In the genomic region with DNA sequence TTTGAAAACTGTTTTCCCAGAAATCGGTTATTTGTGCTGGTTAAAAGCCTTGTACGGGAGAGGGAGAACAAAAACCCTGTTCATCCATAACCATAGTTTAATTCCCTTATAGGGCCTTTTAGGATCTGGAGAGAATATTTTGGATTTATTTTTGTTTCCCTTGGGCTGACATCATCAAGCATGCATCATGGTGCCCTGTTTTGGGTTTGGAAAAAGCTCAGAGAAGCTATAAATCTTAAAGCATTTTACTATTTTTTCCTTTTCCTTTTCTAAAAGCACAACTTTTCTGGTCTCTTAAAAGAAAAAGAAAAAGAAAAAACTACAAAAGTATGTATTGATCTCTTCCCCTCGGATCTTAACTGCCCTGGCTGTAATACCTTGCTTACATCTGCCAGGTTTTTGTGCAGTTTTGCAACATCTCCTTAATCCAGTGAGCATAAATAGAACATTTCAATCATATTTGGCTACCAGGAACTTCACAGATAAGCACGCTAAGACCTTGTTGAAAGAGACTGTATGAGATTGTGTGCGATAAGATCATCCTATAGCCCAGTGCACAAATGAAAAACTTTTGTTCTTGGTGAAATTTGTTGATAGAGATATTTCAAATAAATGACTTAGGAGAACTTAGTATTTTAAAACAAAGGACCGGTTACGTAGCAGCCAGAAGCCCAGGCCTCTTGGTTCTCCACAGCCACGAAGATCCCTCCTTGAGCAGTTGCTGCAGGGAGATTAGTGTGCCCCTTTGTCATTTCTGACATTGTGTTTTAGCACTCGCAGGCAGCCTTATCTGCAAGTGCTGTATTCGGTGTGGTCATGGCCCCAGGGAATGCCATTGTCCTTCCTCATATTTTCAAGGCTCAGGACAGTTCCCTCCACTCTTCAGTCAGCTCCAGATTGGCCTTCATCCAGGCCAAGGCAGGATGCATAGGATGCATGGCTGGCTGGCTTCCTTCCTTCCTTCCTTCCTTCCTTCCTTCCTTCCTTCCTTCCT, we compare ENCODE assay signal across 12 cellular contexts.
A peak's percentile ranks its signal among the peaks of the same experiment; 100 is the strongest.
DNase-seq lines count a peak whose midpoint lies in the region; ATAC-seq, FAIRE-seq and TF ChIP-seq lines count a peak whose summit lies in the region.
"Had no signal": no experiment of that assay in that cellular context is flagged by ENCODE, and none has a peak within 500 bp of the region (broad histone marks: within the 10 kb centered on the region; RNA-seq: fewer than 3 reads in every experiment).

No MANE protein-coding gene starts in this region.

- no peak overlapping the region for H3K9ac ChIP-seq in endothelial cell of umbilical vein (replicated peaks; ENCODE audit: extremely low read depth, insufficient read depth, low read length)

- FAIRE-seq in endothelial cell of umbilical vein (lab: Jason Lieb, UNC) = peak; percentile 83

- no peak overlapping the region for H3K4me2 ChIP-seq in endothelial cell of umbilical vein (ENCODE audit: insufficient read depth, low read length)

- no peaks in the 10 kb centered on the region for H4K20me1 ChIP-seq in endothelial cell of umbilical vein (replicated peaks; ENCODE audit: control insufficient read depth, extremely low read depth, insufficient read depth, low read length)

- H2AFZ ChIP-seq in endothelial cell of umbilical vein (ENCODE audit: low read depth, low read length) = no peak overlapping the region

- no peak for TF ChIP-seq POLR2A in endothelial cell of umbilical vein (IDR thresholded peaks at IDR 0.05; ENCODE audit: low read depth, low read length)
- no peak for TF ChIP-seq POLR2A in testis (IDR thresholded peaks at IDR 0.05)

- CTCF ChIA-PET in endothelial cell of umbilical vein (lab: Charles Lee) = interaction anchor here (0.8 to 2.2 kb wide), 3 partner anchors 9 to 32 kb away, joined by 3 to 4 read pairs (median 3); no protein-coding TSS in a partner anchor

- no TSS peak for BruUV-seq in endothelial cell of umbilical vein (replicated peaks; lab: Mats Ljungman, UMichigan)

- TF ChIP-seq CTCF in endothelial cell of umbilical vein (IDR thresholded peaks at IDR 0.05; ENCODE audit: extremely low read depth in 1 of 2, insufficient read depth in 1 of 2, low read depth in 1 of 2, low read length in 2 of 2) (no peak), testis (IDR thresholded peaks at IDR 0.05) (no peak)

- dilution Hi-C loops in endothelial cell of umbilical vein (cut with MboI; ENCODE audit: extremely low pct_ligation_motif_present, low sequenced_read_pairs) = no loop called here

- H3K27me3 ChIP-seq in endothelial cell of umbilical vein (ENCODE audit: control insufficient read depth in 2 of 2, insufficient read depth in 2 of 2, low read length in 2 of 2) (no peaks in the 10 kb centered on the region), testis (no peaks in the 10 kb centered on the region)

- POLR2A ChIA-PET in endothelial cell of umbilical vein (lab: Charles Lee) = no interaction called here

- no peaks in the 10 kb centered on the region for H3K9me1 ChIP-seq in endothelial cell of umbilical vein (replicated peaks; ENCODE audit: control insufficient read depth, extremely low read depth, insufficient read depth, low read length)

- H3K79me2 ChIP-seq in endothelial cell of umbilical vein (ENCODE audit: control insufficient read depth, insufficient read depth, low read length) = no peaks in the 10 kb centered on the region

- DNase-seq in OCI-M2 (lab: John Stamatoyannopoulos, UW; ENCODE audit: unreplicated experiment) (peak; percentile 8), endothelial cell of umbilical vein (ENCODE audit: low read depth, low spot score) (peak; percentile 26), testis (no peak), NCI-H345 (lab: John Stamatoyannopoulos, UW) (no peak), activated gamma-delta T cell (lab: John Stamatoyannopoulos, UW) (no peak)
- DNase-seq: activated naive CD8-positive, alpha-beta T cell treated with anti-CD3 and anti-CD28 coated beads, Interleukin-2, amount 10 ng/mL, durations not matched to agents 7 days and 5 days; DMS53; NCI-H1105 had no signal

- intact Hi-C loops in endothelial cell of umbilical vein (cut with micrococcal nuclease) = no loop called here
- intact Hi-C loops in testis (cut with DNase I; ENCODE audit: low total_unique reads) = no loop called here

- H3K9me3 ChIP-seq in endothelial cell of umbilical vein (replicated peaks; ENCODE audit: control insufficient read depth, insufficient read depth, low read length) = no peaks in the 10 kb centered on the region
- no peaks in the 10 kb centered on the region for H3K9me3 ChIP-seq in mesodermal cell (ENCODE audit: control insufficient read depth, low read length)
- no peaks in the 10 kb centered on the region for H3K9me3 ChIP-seq in testis

- H3K4me1 ChIP-seq in endothelial cell of umbilical vein (ENCODE audit: control insufficient read depth, extremely low read depth, insufficient read depth, low read length) = peaks cover 7% of the 10 kb centered on the region
- H3K4me1 ChIP-seq in mesodermal cell (ENCODE audit: control insufficient read depth, insufficient read depth, low read length, poor library complexity, severe bottlenecking) = peaks cover 24% of the 10 kb centered on the region
- peaks cover 28% of the 10 kb centered on the region for H3K4me1 ChIP-seq in testis

- no peak overlapping the region for H3K27ac ChIP-seq in endothelial cell of umbilical vein (ENCODE audit: insufficient read depth, low read depth, low read length)
- H3K27ac ChIP-seq in mesodermal cell (ENCODE audit: low read depth, low read length, severe bottlenecking) = peak overlapping the region; percentile 16
- peak overlapping the region; percentile 55 to 65 for H3K27ac ChIP-seq in testis

- ATAC-seq in HG03521 (IDR thresholded peaks at IDR 0.05; ENCODE audit: unreplicated experiment) = no peak
- ATAC-seq in HG03469 (IDR thresholded peaks at IDR 0.05; ENCODE audit: unreplicated experiment) = no peak
- ATAC-seq: HCT116 had no signal

- 48 to 70% methylated on average over 5 to 7 of the region's 10 CpGs for WGBS in mesodermal cell (ENCODE audit: insufficient coverage in 2 of 2), 2 experiments
- 46 to 49% methylated on average over 10 of the region's 10 CpGs for WGBS in testis, 2 donors

- H3K36me3 ChIP-seq in endothelial cell of umbilical vein (ENCODE audit: control insufficient read depth in 2 of 2, extremely low read depth in 1 of 2, insufficient read depth in 2 of 2, low read length in 2 of 2) (no peaks in the 10 kb centered on the region), mesodermal cell (ENCODE audit: control insufficient read depth, insufficient read depth, low read length) (no peaks in the 10 kb centered on the region), testis (ENCODE audit: low read depth, missing control alignments) (no peaks in the 10 kb centered on the region)

- H3K4me3 ChIP-seq in endothelial cell of umbilical vein (replicated peaks in 1 of 3; ENCODE audit: insufficient read depth in 1 of 3, low read depth in 1 of 3, low read length in 3 of 3) (no peak overlapping the region), mesodermal cell (ENCODE audit: extremely low read depth, insufficient read depth, low read length, poor library complexity, severe bottlenecking) (no peak overlapping the region), testis (no peak overlapping the region)

TF ChIP-seq in endothelial cell of umbilical vein, 7 proteins besides CTCF, POLR2A, EP300 and RAD21:
- TF ChIP-seq FOS (IDR thresholded peaks at IDR 0.05; ENCODE audit: borderline replicate concordance, insufficient read depth, low read length) (no peak), POLR2AphosphoS5 (IDR thresholded peaks at IDR 0.05; ENCODE audit: insufficient read depth, low read depth, low read length) (no peak), MAX (IDR thresholded peaks at IDR 0.05; ENCODE audit: insufficient read depth, insufficient read length) (no peak), GATA2 (IDR thresholded peaks at IDR 0.05; ENCODE audit: insufficient read depth, insufficient read length, low read depth, low read length) (no peak), EZH2 (IDR thresholded peaks at IDR 0.05; ENCODE audit: borderline replicate concordance, low read depth, low read length, severe bottlenecking) (peak; percentile 65)

Comparison
In these comparisons a context has a peak if more than half of its experiments do, and no peak if none do; other contexts are left out.
1. DNase-seq: peak in OCI-M2 (single experiment) and endothelial cell of umbilical vein (single experiment); none in testis (single experiment), NCI-H345 (single experiment) and activated gamma-delta T cell (single experiment).